ENCODE assay signal across 25 cellular contexts in genomic region chr12:95168746-95169145, GRCh38. TPM values are rescaled to one million over a fixed set of nuclear protein-coding genes. Genes with fewer than 3 reads are reported as not detected.
DNase-seq lines count a peak whose midpoint lies in the region; ATAC-seq and TF ChIP-seq lines count a peak whose summit lies in the region.
"Had no signal": no experiment of that assay in that cellular context is flagged by ENCODE, and none has a peak within 500 bp of the region (broad histone marks: within the 10 kb centered on the region; RNA-seq: fewer than 3 reads in every experiment).

No MANE protein-coding gene starts in this region.

- dilution Hi-C loops in IMR-90 (cut with HindIII; ENCODE audit: low sequenced_read_pairs, unreplicated experiment) = no loop called here
- dilution Hi-C loops in mammary epithelial cell (cut with HindIII; ENCODE audit: low sequenced_read_pairs) = no loop called here

- no peaks in the 10 kb centered on the region for H3K9me3 Mint-ChIP-seq in natural killer cell treated with Interleukin-12 subunit alpha and Interleukin-12 subunit beta and Interleukin-15 and Interleukin-18, amount 100 ng/mL, for 72 hours
- H3K9me3 Mint-ChIP-seq: activated naive CD4-positive, alpha-beta T cell treated with anti-CD3 and anti-CD28 coated beads for 36 hours; CD8-positive, alpha-beta T cell; central memory CD8-positive, alpha-beta T cell; stimulated activated naive CD8-positive, alpha-beta T cell treated with anti-CD3 and anti-CD28 coated beads, Interleukin-15, Interleukin-2, amounts not matched to agents 100 ng/mL and 50 ng/mL, for 24 hours; T-helper 1 cell treated with Interleukin-12 subunit alpha and Interleukin-12 subunit beta and Interleukin-4 antibody, amounts not matched to agents 30 μg/mL and 1 μg/mL, for 36 hours had no signal

- H2AFZ ChIP-seq in IMR-90 (replicated peaks; ENCODE audit: low read length, poor library complexity) (no peak overlapping the region), mammary epithelial cell (ENCODE audit: low read depth, low read length) (no peak overlapping the region)
- H2AFZ ChIP-seq: PC-9 had no signal

- no peaks in the 10 kb centered on the region for H3K36me3 Mint-ChIP-seq in natural killer cell treated with Interleukin-12 subunit alpha and Interleukin-12 subunit beta and Interleukin-15 and Interleukin-18, amount 100 ng/mL, for 72 hours
- H3K36me3 Mint-ChIP-seq: CD8-positive, alpha-beta T cell had no signal

- H3K4me2 ChIP-seq in IMR-90 (ENCODE audit: low read depth, low read length) (no peak overlapping the region), mammary epithelial cell (ENCODE audit: insufficient read depth, low read depth, low read length) (no peak overlapping the region)
- H3K4me2 ChIP-seq: PC-9 had no signal

- H2AK9ac ChIP-seq in IMR-90 (replicated peaks; ENCODE audit: low read depth, low read length, poor library complexity) = no peak overlapping the region

- BruUV-seq in IMR-90 (replicated peaks; lab: Mats Ljungman, UMichigan) (no TSS peak), mammary epithelial cell (replicated peaks; lab: Mats Ljungman, UMichigan) (no TSS peak)

- no peak overlapping the region for H3K27ac ChIP-seq in IMR-90 (ENCODE audit: insufficient read depth, low read length)
- H3K27ac ChIP-seq in mammary epithelial cell (ENCODE audit: insufficient read depth, low read depth, low read length) = peak overlapping the region; percentile 72
- H3K27ac ChIP-seq: right atrium auricular region, SJCRH30, thyroid gland had no signal

- no peak overlapping the region for H4K91ac ChIP-seq in IMR-90 (ENCODE audit: insufficient read depth, low read depth, low read length)

- H3K4me1 ChIP-seq in IMR-90 (ENCODE audit: control insufficient read depth, insufficient read depth, low read length) (peaks cover 1% of the 10 kb centered on the region; the same call in 1 of the 2 replicates), mammary epithelial cell (ENCODE audit: insufficient read depth, low read length) (peaks cover 22% of the 10 kb centered on the region)
- H3K4me1 ChIP-seq: SJCRH30 had no signal

- CTCF ChIA-PET in IMR-90 (lab: Yijun Ruan, JAX) (no interaction called here), mammary epithelial cell (lab: Charles Lee; ENCODE audit: low non-redundant PET) (no interaction called here)

- no peaks in the 10 kb centered on the region; the same call in 1 of the 2 replicates for H3K9me1 ChIP-seq in IMR-90 (ENCODE audit: insufficient read depth, low read length)

- H3K27me3 ChIP-seq in IMR-90 (ENCODE audit: control insufficient read depth, insufficient read depth, low read length) (no peaks in the 10 kb centered on the region), mammary epithelial cell (ENCODE audit: insufficient read depth, low read length) (no peaks in the 10 kb centered on the region)
- H3K27me3 ChIP-seq: right atrium auricular region, SJCRH30, thyroid gland had no signal

- H3K23ac ChIP-seq in IMR-90 (ENCODE audit: low read depth, low read length) = no peak overlapping the region

- WGBS in IMR-90 (ENCODE audit: extremely low coverage in 2 of 2, insufficient read length in 1 of 2), 2 experiments = no CpG with 5 or more reads among the region's 2 CpGs
- 75% methylated on average over 2 of the region's 2 CpGs for WGBS in mammary epithelial cell (ENCODE audit: low coverage, missing lambda C conversion rate)

- H3K27ac Mint-ChIP-seq in natural killer cell treated with Interleukin-12 subunit alpha and Interleukin-12 subunit beta and Interleukin-15 and Interleukin-18, amount 100 ng/mL, for 72 hours = no peak overlapping the region
- H3K27ac Mint-ChIP-seq: activated CD4-positive, alpha-beta T cell treated with anti-CD3 and anti-CD28 coated beads for 36 hours; activated naive CD4-positive, alpha-beta T cell treated with anti-CD3 and anti-CD28 coated beads for 36 hours; CD8-positive, alpha-beta T cell; stimulated activated naive CD8-positive, alpha-beta T cell treated with anti-CD3 and anti-CD28 coated beads, Interleukin-15, Interleukin-2, amounts not matched to agents 100 ng/mL and 50 ng/mL, for 24 hours; T-helper 1 cell treated with Interleukin-12 subunit alpha and Interleukin-12 subunit beta and Interleukin-4 antibody, amounts not matched to agents 30 μg/mL and 1 μg/mL, for 36 hours had no signal

- H2AK5ac ChIP-seq in IMR-90 (ENCODE audit: low read depth, low read length) = no peak overlapping the region

- DNase-seq in IMR-90 = no peak
- no peak for DNase-seq in mammary epithelial cell
- DNase-seq in kidney glomerular epithelial cell (lab: John Stamatoyannopoulos, UW) = peak; percentile 32
- peak; percentile 50 for DNase-seq in renal cortical epithelial cell (ENCODE audit: low read depth)
- DNase-seq in NCI-H69 (lab: John Stamatoyannopoulos, UW) = no peak
- no peak for DNase-seq in HuH-7.5 (ENCODE audit: low spot score)
- no peak for DNase-seq in natural killer cell treated with Interleukin-12 subunit alpha and Interleukin-12 subunit beta and Interleukin-15 and Interleukin-18, amount 100 ng/mL, for 72 hours (ENCODE audit: low spot score)
- DNase-seq: activated CD4-positive, alpha-beta T cell treated with anti-CD3 and anti-CD28 coated beads for 36 hours; activated naive CD4-positive, alpha-beta T cell treated with anti-CD3 and anti-CD28 coated beads for 36 hours; activated T-cell treated with anti-CD3 and anti-CD28 coated beads, Interleukin-2, amount 50 U/mL, for 48 hours; amygdala; CD8-positive, alpha-beta T cell; effector CD4-positive, alpha-beta T cell; GF-D8; Karpas-422; NCI-H187 treated with DMSO at 0.1 percent for 48 hours; PC-9; stimulated activated CD4-positive, alpha-beta T cell treated with anti-CD3 and anti-CD28 coated beads, Interleukin-12 subunit alpha, Interleukin-12 subunit beta, amount 100 ng/mL, for 4 hours; stimulated activated CD4-positive, alpha-beta T cell treated with anti-CD3 and anti-CD28 coated beads, Interleukin-4, amount 100 ng/mL, for 4 hours; thyroid gland had no signal

- intact Hi-C loops in IMR-90 (cut with micrococcal nuclease) (loop anchor here (5.0 kb wide), 2 partner anchors 49 to 364 kb away; partner anchors contain the start of genes FGD6 and VEZT), mammary epithelial cell (cut with micrococcal nuclease) (no loop called here)

- H2BK15ac ChIP-seq in IMR-90 (ENCODE audit: low read depth, low read length) = no peak overlapping the region

- no peak overlapping the region for H3K4me3 ChIP-seq in IMR-90 (ENCODE audit: insufficient read depth, low read depth, low read length)
- H3K4me3 ChIP-seq in mammary epithelial cell (replicated peaks in 1 of 3; ENCODE audit: insufficient read depth in 1 of 3, low read depth in 2 of 3, low read length in 3 of 3) = no peak overlapping the region
- H3K4me3 ChIP-seq: PC-9, right atrium auricular region, SJCRH30, thyroid gland had no signal

- H4K20me1 ChIP-seq in IMR-90 (ENCODE audit: insufficient read depth, low read length) (no peaks in the 10 kb centered on the region), mammary epithelial cell (ENCODE audit: insufficient read depth, low read length) (no peaks in the 10 kb centered on the region)

- peaks cover 2 to 5% of the 10 kb centered on the region in 2 donors for H3K27me3 Mint-ChIP-seq in natural killer cell treated with Interleukin-12 subunit alpha and Interleukin-12 subunit beta and Interleukin-15 and Interleukin-18, amount 100 ng/mL, for 72 hours
- H3K27me3 Mint-ChIP-seq: activated CD4-positive, alpha-beta T cell treated with anti-CD3 and anti-CD28 coated beads for 36 hours; central memory CD8-positive, alpha-beta T cell; stimulated activated naive CD8-positive, alpha-beta T cell treated with anti-CD3 and anti-CD28 coated beads, Interleukin-15, Interleukin-2, amounts not matched to agents 100 ng/mL and 50 ng/mL, for 24 hours had no signal

- in situ Hi-C loops in IMR-90 (cut with MboI; ENCODE audit: low sequenced_read_pairs) (no loop called here), mammary epithelial cell (cut with MboI; ENCODE audit: low sequenced_read_pairs in 2 of 2) (no loop called here)

- H3K9me3 ChIP-seq in IMR-90 (ENCODE audit: control insufficient read depth, insufficient read depth, low read length) = no peaks in the 10 kb centered on the region
- no peaks in the 10 kb centered on the region for H3K9me3 ChIP-seq in mammary epithelial cell (replicated peaks; ENCODE audit: insufficient read depth, low read length)
- H3K9me3 ChIP-seq: right atrium auricular region, SJCRH30, thyroid gland had no signal

- H2BK20ac ChIP-seq in IMR-90 (ENCODE audit: low read depth, low read length) = 0 out of 2 replicates have a peak overlapping the region, but pooled peaks have one; percentile 5

- no peak for ATAC-seq in IMR-90 (ENCODE audit: low read depth)
- ATAC-seq in natural killer cell treated with Interleukin-12 subunit alpha and Interleukin-12 subunit beta and Interleukin-15 and Interleukin-18, amount 100 ng/mL, for 72 hours = no peak
- ATAC-seq: activated CD4-positive, alpha-beta T cell treated with anti-CD3 and anti-CD28 coated beads for 36 hours; CD8-positive, alpha-beta T cell had no signal

- H3K36me3 ChIP-seq in IMR-90 (ENCODE audit: control insufficient read depth, insufficient read depth, low read length) = no peaks in the 10 kb centered on the region; the same call in 1 of the 2 replicates
- peaks cover 10% of the 10 kb centered on the region for H3K36me3 ChIP-seq in mammary epithelial cell (ENCODE audit: insufficient read depth, low read length)
- H3K36me3 ChIP-seq: right atrium auricular region, SJCRH30, thyroid gland had no signal

- H3K14ac ChIP-seq in IMR-90 (replicated peaks; ENCODE audit: low read depth, low read length) = no peak overlapping the region

- no peak overlapping the region for H4K5ac ChIP-seq in IMR-90 (ENCODE audit: low read depth, low read length)

- no peak overlapping the region for H3K4me3 Mint-ChIP-seq in natural killer cell treated with Interleukin-12 subunit alpha and Interleukin-12 subunit beta and Interleukin-15 and Interleukin-18, amount 100 ng/mL, for 72 hours
- H3K4me3 Mint-ChIP-seq: activated CD4-positive, alpha-beta T cell treated with anti-CD3 and anti-CD28 coated beads for 36 hours; activated naive CD4-positive, alpha-beta T cell treated with anti-CD3 and anti-CD28 coated beads for 36 hours; CD8-positive, alpha-beta T cell; central memory CD8-positive, alpha-beta T cell; stimulated activated naive CD8-positive, alpha-beta T cell treated with anti-CD3 and anti-CD28 coated beads, Interleukin-15, Interleukin-2, amounts not matched to agents 100 ng/mL and 50 ng/mL, for 24 hours; T-helper 1 cell treated with Interleukin-12 subunit alpha and Interleukin-12 subunit beta and Interleukin-4 antibody, amounts not matched to agents 30 μg/mL and 1 μg/mL, for 36 hours had no signal

- no peak overlapping the region for H3K18ac ChIP-seq in IMR-90 (ENCODE audit: low read depth, low read length)

- no peak for TF ChIP-seq POLR2A in IMR-90 (IDR thresholded peaks at IDR 0.05; ENCODE audit: low read depth, low read length)

- peaks cover 3 to 12% of the 10 kb centered on the region in 2 experiments; a peak in 2 of 4 replicates for H3K79me1 ChIP-seq in IMR-90 (ENCODE audit: low read depth in 1 of 2, low read length in 2 of 2)

- POLR2A ChIA-PET in IMR-90 (lab: Charles Lee; ENCODE audit: unreplicated experiment) = no interaction called here

- no peaks in the 10 kb centered on the region for H3K4me1 Mint-ChIP-seq in natural killer cell treated with Interleukin-12 subunit alpha and Interleukin-12 subunit beta and Interleukin-15 and Interleukin-18, amount 100 ng/mL, for 72 hours (ENCODE audit: low read depth in 2 of 2)
- H3K4me1 Mint-ChIP-seq: activated CD4-positive, alpha-beta T cell treated with anti-CD3 and anti-CD28 coated beads for 36 hours; central memory CD8-positive, alpha-beta T cell had no signal

- H3K79me2 ChIP-seq in mammary epithelial cell (ENCODE audit: insufficient read depth, low read length) = peaks cover 77% of the 10 kb centered on the region

- no peak overlapping the region for H3K9ac ChIP-seq in IMR-90 (ENCODE audit: low read depth, low read length)
- H3K9ac ChIP-seq in mammary epithelial cell (ENCODE audit: insufficient read depth, low read length) = no peak overlapping the region

- TF ChIP-seq CTCF in IMR-90 (conservative IDR thresholded peaks at IDR 0.05; ENCODE audit: low read depth, low read length) = no peak
- TF ChIP-seq CTCF in mammary epithelial cell (conservative IDR thresholded peaks at IDR 0.05 in 1 of 2, IDR thresholded peaks at IDR 0.05 in 1 of 2; ENCODE audit: extremely low read depth in 1 of 2, insufficient read depth in 1 of 2, low read depth in 1 of 2, low read length in 2 of 2) = no peak

- no peak overlapping the region for H4K8ac ChIP-seq in IMR-90 (ENCODE audit: low read depth in 2 of 2, low read length in 2 of 2)

- no peak overlapping the region for H2BK5ac ChIP-seq in IMR-90 (ENCODE audit: low read depth, low read length, poor library complexity, severe bottlenecking)

- H2BK120ac ChIP-seq in IMR-90 (ENCODE audit: low read depth, low read length) = no peak overlapping the region

- H3K4ac ChIP-seq in IMR-90 (ENCODE audit: low read depth, low read length) = no peak overlapping the region

- H3K56ac ChIP-seq in IMR-90 (ENCODE audit: extremely low read depth, insufficient read depth, low read length) = no peak overlapping the region

- TF ChIP-seq RAD21 in IMR-90 (IDR thresholded peaks at IDR 0.05; ENCODE audit: low read length) = no peak

RNA-seq across cellular contexts. Expression of gene FGD6, which starts 48.5 kb away (rescaled TPM):
- 9.5 and 9.7 TPM in 2 replicates for total RNA-seq in IMR-90 (2012; rRNA removed)
- 2.0 and 2.6 TPM in 2 replicates for polyA plus RNA-seq in IMR-90 (2012; rRNA removed)
- polyA plus RNA-seq in IMR-90 (2012; cell fraction: cytosol; rRNA removed) = 0.42 and 0.52 TPM in 2 replicates
- 1.0 and 11.0 TPM in 2 replicates for polyA plus RNA-seq in IMR-90 (2012; cell fraction: nucleus; rRNA removed; ENCODE audit: low replicate concordance)
- total RNA-seq in mammary epithelial cell = 10 to 100 TPM; 39.3 to 55.6 TPM
- 16.4 TPM for polyA plus RNA-seq in mammary epithelial cell
- 46.3 TPM for polyA minus RNA-seq in mammary epithelial cell
- total RNA-seq in renal cortical epithelial cell = 33.9 and 58.3 TPM in 2 replicates
- 1 to 10 TPM in 1 of 2 donors, under 1 TPM in 1; 0.62 to 2.0 TPM for total RNA-seq in natural killer cell treated with Interleukin-12 subunit alpha and Interleukin-12 subunit beta and Interleukin-15 and Interleukin-18, amount 100 ng/mL, for 72 hours

RNA-seq across cellular contexts. Expression of gene VEZT, which starts 48.9 kb away (rescaled TPM):
- total RNA-seq in IMR-90 (2012; rRNA removed) (83.6 and 90.2 TPM in 2 replicates), mammary epithelial cell (100 to 1,000 TPM; 113 to 133 TPM), renal cortical epithelial cell (156 and 176 TPM in 2 replicates)
- polyA plus RNA-seq in IMR-90 (2012; rRNA removed) (44.6 and 54.5 TPM in 2 replicates), mammary epithelial cell (66.2 TPM)
- polyA plus RNA-seq in IMR-90 (2012; cell fraction: cytosol; rRNA removed) = 11.2 and 16.4 TPM in 2 replicates
- polyA plus RNA-seq in IMR-90 (2012; cell fraction: nucleus; rRNA removed; ENCODE audit: low replicate concordance) = 5.8 and 62.0 TPM in 2 replicates
- 73.7 TPM for polyA minus RNA-seq in mammary epithelial cell
- total RNA-seq in natural killer cell treated with Interleukin-12 subunit alpha and Interleukin-12 subunit beta and Interleukin-15 and Interleukin-18, amount 100 ng/mL, for 72 hours = 10 to 100 TPM; 33.4 to 54.3 TPM

Comparison
In these comparisons a context has a peak if more than half of its experiments do, and no peak if none do; other contexts are left out.
1. DNase-seq: peak in kidney glomerular epithelial cell (single experiment) and renal cortical epithelial cell (single experiment); none in IMR-90 (single experiment), mammary epithelial cell (single experiment), NCI-H69 (single experiment), HuH-7.5 (single experiment) and natural killer cell treated with Interleukin-12 subunit alpha and Interleukin-12 subunit beta and Interleukin-15 and Interleukin-18, amount 100 ng/mL, for 72 hours (single experiment).